ENCODE assay signal across 11 cellular contexts in the genomic region with DNA sequence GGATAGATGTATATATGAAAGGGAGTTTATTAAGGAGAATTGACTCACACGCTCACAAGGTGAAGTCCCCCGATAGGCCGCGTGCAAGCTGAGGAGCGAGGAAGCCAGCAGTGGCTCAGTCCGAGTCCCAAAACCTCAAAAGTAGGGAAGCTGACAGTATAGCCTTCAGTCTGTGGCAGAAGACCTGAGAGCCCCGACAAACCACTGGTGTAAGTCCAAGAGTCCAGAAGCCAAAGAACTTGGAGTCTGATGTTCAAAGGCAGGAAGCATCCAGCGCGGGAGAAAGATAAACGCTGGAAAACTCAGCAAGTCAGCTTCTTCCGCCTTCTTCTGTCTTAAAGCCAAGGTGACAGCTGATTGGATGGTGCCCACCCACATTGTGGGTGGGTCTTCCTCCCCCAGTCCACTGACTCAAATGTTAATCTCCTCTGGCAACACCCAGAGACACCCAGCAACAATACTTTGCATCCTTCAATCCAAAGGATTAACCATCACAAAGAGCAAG.
DNase-seq lines count a peak whose midpoint lies in the region; ATAC-seq lines count a peak whose summit lies in the region.
"Had no signal": no experiment of that assay in that cellular context is flagged by ENCODE, and none has a peak within 500 bp of the region (broad histone marks: within the 10 kb centered on the region; RNA-seq: fewer than 3 reads in every experiment).

No MANE protein-coding gene starts in this region.

- H3K27me3 ChIP-seq in iPS-20b (ENCODE audit: insufficient read depth, low read length): no peaks in the 10 kb centered on the region
- H3K27me3 ChIP-seq: BE2C had no signal

- H3K9me3 Mint-ChIP-seq in activated naive CD8-positive, alpha-beta T cell (ENCODE audit: low read depth): peaks cover 18% of the 10 kb centered on the region

- peak overlapping the region; percentile 70 for H3K4me3 Mint-ChIP-seq in activated naive CD8-positive, alpha-beta T cell

- H3K4me1 ChIP-seq in iPS-20b (ENCODE audit: insufficient read depth, low read length): peaks cover 3% of the 10 kb centered on the region; the same call in 1 of the 2 replicates
- H3K4me1 ChIP-seq: BE2C had no signal

- ATAC-seq in GM21737 (IDR thresholded peaks at IDR 0.05; ENCODE audit: unreplicated experiment) (peak; percentile 62), GM21529 (IDR thresholded peaks at IDR 0.05; ENCODE audit: unreplicated experiment) (no peak), GM21576 (IDR thresholded peaks at IDR 0.05; ENCODE audit: unreplicated experiment) (no peak)

- no peak overlapping the region for H3K27ac ChIP-seq in iPS-20b (ENCODE audit: low read length)

- H3K4me1 Mint-ChIP-seq in activated naive CD8-positive, alpha-beta T cell (ENCODE audit: low read depth): peaks cover 2% of the 10 kb centered on the region

- H3K36me3 Mint-ChIP-seq in activated naive CD8-positive, alpha-beta T cell: peaks cover 3% of the 10 kb centered on the region

- H3K4me3 ChIP-seq in iPS-20b (ENCODE audit: low read length): peak overlapping the region; percentile 62; the same call in 1 of the 2 replicates

- H3K27me3 Mint-ChIP-seq in activated naive CD8-positive, alpha-beta T cell: peaks cover 2% of the 10 kb centered on the region

- peaks cover 4% of the 10 kb centered on the region; the same call in 1 of the 2 replicates for H3K36me3 ChIP-seq in iPS-20b (ENCODE audit: insufficient read depth, low read depth, low read length)
- H3K36me3 ChIP-seq: BE2C had no signal

- DNase-seq in A172 (ENCODE audit: low spot score) (peak; percentile 51), NCI-H128 (lab: John Stamatoyannopoulos, UW; ENCODE audit: unreplicated experiment) (no peak)
- DNase-seq in effector CD4-positive, alpha-beta T cell: no peak
- DNase-seq: activated CD4-positive, CD25-positive, alpha-beta regulatory T cell; BE2C; hypothalamus had no signal

- H3K9me3 ChIP-seq in iPS-20b (ENCODE audit: insufficient read depth, low read depth, low read length): peaks cover 16% of the 10 kb centered on the region
- H3K9me3 ChIP-seq: BE2C had no signal

- H3K9ac ChIP-seq in iPS-20b (ENCODE audit: low read depth, low read length): no peak overlapping the region; the same call in 1 of the 2 replicates

- H3K27ac Mint-ChIP-seq in activated naive CD8-positive, alpha-beta T cell: peak overlapping the region; percentile 13
